1 cellular context compared by ENCODE assay signal in the genomic region with DNA sequence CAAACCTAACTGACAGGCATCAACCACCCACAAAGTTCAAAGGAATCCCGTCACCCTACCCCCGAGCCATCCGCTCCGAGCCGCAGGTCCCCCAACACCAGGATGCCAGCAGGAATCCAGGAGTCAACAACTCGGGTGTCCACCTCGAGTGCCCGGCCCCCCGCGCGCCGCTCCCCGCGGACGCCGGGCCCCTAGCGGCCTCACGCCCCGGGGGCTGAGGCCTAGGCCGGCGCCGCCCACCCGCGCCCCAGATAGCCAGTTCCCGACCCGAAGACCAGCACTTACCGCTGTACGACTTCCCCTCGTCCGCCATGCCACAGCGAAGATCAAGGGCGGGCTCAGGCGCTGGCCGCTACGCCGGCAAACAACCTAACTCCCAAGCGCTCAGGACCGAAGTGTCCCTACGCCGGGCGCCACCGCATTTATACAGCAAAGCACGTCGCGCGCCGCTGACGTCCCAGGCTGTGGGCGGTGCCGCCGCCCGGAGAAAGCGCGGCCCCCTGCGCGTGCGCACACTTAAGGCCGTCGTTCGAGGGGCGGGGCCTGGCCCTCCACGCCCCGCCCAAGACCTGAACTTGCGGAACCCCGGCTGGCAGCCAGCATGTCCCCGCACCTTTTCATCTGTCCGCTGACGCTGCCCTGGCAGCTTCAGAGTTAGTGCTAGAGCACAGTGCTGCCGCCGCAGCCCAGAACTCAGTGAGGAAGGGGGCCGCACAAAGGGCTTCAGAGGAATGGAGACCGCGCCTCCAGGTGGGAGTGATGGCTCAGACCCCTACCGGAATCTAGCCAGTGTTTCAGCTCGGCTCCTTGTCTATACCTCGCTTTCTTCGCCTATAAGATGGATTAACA.
A peak's percentile ranks its signal among the peaks of the same experiment; 100 is the strongest.
TF ChIP-seq lines count a peak whose summit lies in the region.

TSS of gene NXF1 (minus strand) at position 397 of the 849 bp plus-strand sequence. CDS start at position 313, 84 bp downstream.

TF ChIP-seq in WTC11, 78 proteins besides CTCF, POLR2A, EP300 and RAD21 (continued from another document and continues in another):
- TF ChIP-seq, protein P1, sequence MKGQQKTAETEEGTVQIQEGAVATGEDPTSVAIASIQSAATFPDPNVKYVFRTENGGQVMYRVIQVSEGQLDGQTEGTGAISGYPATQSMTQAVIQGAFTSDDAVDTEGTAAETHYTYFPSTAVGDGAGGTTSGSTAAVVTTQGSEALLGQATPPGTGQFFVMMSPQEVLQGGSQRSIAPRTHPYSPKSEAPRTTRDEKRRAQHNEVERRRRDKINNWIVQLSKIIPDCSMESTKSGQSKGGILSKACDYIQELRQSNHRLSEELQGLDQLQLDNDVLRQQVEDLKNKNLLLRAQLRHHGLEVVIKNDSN (CRISPR knock-in tag; IDR thresholded peaks at IDR 0.05), result no peak
- TF ChIP-seq HMGA2 (CRISPR knock-in tag; IDR thresholded peaks at IDR 0.05) (no peak), CBFB (CRISPR knock-in tag; IDR thresholded peaks at IDR 0.05; ENCODE audit: low read depth) (no peak), PRRX2 (CRISPR knock-in tag; IDR thresholded peaks at IDR 0.05) (peak; percentile 72; the same call in 1 of the 2 replicates), ELF4 (CRISPR knock-in tag; IDR thresholded peaks at IDR 0.05; ENCODE audit: low read depth) (no peak), ATF1 (CRISPR knock-in tag; IDR thresholded peaks at IDR 0.05) (no peak), GRHL2 (CRISPR knock-in tag; IDR thresholded peaks at IDR 0.05; ENCODE audit: insufficient replicate concordance, severe bottlenecking) (no peak), IRF1 (CRISPR knock-in tag; IDR thresholded peaks at IDR 0.05) (peak; percentile 83; the same call in 1 of the 2 replicates), SMAD3 (CRISPR knock-in tag; IDR thresholded peaks at IDR 0.05; ENCODE audit: borderline replicate concordance) (peak; percentile 77), E2F4 (CRISPR knock-in tag; IDR thresholded peaks at IDR 0.05; ENCODE audit: borderline replicate concordance, low read depth) (peak; percentile 80), PRDM15 (CRISPR knock-in tag; IDR thresholded peaks at IDR 0.05) (no peak), OVOL2 (CRISPR knock-in tag; IDR thresholded peaks at IDR 0.05; ENCODE audit: borderline replicate concordance) (peak; percentile 83; the same call in 1 of the 2 replicates), NR3C1 (CRISPR knock-in tag; conservative IDR thresholded peaks at IDR 0.05; ENCODE audit: low read depth) (no peak), ATF3 (CRISPR knock-in tag; conservative IDR thresholded peaks at IDR 0.05) (no peak), CREM (CRISPR knock-in tag; IDR thresholded peaks at IDR 0.05) (peak; percentile 93), ATF2 (CRISPR knock-in tag; IDR thresholded peaks at IDR 0.05; ENCODE audit: borderline replicate concordance, low read depth) (no peak), TCF7 (CRISPR knock-in tag; IDR thresholded peaks at IDR 0.05; ENCODE audit: low read depth) (peak; percentile 58; the same call in 1 of the 2 replicates), ETV6 (CRISPR knock-in tag; IDR thresholded peaks at IDR 0.05) (peak; percentile 90), RORB (CRISPR knock-in tag; IDR thresholded peaks at IDR 0.05) (peak; percentile 96; the same call in 1 of the 2 replicates), TEAD4 (CRISPR knock-in tag; IDR thresholded peaks at IDR 0.05) (no peak), ZBTB21 (CRISPR knock-in tag; IDR thresholded peaks at IDR 0.05; ENCODE audit: borderline replicate concordance) (no peak), JAZF1 (CRISPR knock-in tag; IDR thresholded peaks at IDR 0.05) (no peak), MXD4 (CRISPR knock-in tag; IDR thresholded peaks at IDR 0.05; ENCODE audit: borderline replicate concordance) (no peak), FOXP1 (CRISPR knock-in tag; IDR thresholded peaks at IDR 0.05; ENCODE audit: borderline replicate concordance) (peak; percentile 86; the same call in 1 of the 2 replicates), ZNF423 (CRISPR knock-in tag; IDR thresholded peaks at IDR 0.05) (no peak), ZNF138 (CRISPR knock-in tag; conservative IDR thresholded peaks at IDR 0.05) (no peak), NFYB (CRISPR knock-in tag; conservative IDR thresholded peaks at IDR 0.05; ENCODE audit: low read depth) (peak; percentile 47), KAT7 (CRISPR knock-in tag; IDR thresholded peaks at IDR 0.05; ENCODE audit: borderline replicate concordance) (no peak), NR2C2 (CRISPR knock-in tag; IDR thresholded peaks at IDR 0.05) (no peak), AR (CRISPR knock-in tag; IDR thresholded peaks at IDR 0.05) (no peak), JUN (CRISPR knock-in tag; IDR thresholded peaks at IDR 0.05) (peak; percentile 65; the same call in 1 of the 2 replicates), NFATC4 (CRISPR knock-in tag; IDR thresholded peaks at IDR 0.05) (peak; percentile 89)
- TF ChIP-seq, protein P2, sequence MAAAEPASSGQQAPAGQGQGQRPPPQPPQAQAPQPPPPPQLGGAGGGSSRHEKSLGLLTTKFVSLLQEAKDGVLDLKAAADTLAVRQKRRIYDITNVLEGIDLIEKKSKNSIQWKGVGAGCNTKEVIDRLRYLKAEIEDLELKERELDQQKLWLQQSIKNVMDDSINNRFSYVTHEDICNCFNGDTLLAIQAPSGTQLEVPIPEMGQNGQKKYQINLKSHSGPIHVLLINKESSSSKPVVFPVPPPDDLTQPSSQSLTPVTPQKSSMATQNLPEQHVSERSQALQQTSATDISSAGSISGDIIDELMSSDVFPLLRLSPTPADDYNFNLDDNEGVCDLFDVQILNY (CRISPR knock-in tag; IDR thresholded peaks at IDR 0.05), result peak; percentile 87
- TF ChIP-seq, protein P3, sequence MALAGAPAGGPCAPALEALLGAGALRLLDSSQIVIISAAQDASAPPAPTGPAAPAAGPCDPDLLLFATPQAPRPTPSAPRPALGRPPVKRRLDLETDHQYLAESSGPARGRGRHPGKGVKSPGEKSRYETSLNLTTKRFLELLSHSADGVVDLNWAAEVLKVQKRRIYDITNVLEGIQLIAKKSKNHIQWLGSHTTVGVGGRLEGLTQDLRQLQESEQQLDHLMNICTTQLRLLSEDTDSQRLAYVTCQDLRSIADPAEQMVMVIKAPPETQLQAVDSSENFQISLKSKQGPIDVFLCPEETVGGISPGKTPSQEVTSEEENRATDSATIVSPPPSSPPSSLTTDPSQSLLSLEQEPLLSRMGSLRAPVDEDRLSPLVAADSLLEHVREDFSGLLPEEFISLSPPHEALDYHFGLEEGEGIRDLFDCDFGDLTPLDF (CRISPR knock-in tag; IDR thresholded peaks at IDR 0.05), result peak; percentile 62; the same call in 1 of the 2 replicates
- TF ChIP-seq, protein P4, sequence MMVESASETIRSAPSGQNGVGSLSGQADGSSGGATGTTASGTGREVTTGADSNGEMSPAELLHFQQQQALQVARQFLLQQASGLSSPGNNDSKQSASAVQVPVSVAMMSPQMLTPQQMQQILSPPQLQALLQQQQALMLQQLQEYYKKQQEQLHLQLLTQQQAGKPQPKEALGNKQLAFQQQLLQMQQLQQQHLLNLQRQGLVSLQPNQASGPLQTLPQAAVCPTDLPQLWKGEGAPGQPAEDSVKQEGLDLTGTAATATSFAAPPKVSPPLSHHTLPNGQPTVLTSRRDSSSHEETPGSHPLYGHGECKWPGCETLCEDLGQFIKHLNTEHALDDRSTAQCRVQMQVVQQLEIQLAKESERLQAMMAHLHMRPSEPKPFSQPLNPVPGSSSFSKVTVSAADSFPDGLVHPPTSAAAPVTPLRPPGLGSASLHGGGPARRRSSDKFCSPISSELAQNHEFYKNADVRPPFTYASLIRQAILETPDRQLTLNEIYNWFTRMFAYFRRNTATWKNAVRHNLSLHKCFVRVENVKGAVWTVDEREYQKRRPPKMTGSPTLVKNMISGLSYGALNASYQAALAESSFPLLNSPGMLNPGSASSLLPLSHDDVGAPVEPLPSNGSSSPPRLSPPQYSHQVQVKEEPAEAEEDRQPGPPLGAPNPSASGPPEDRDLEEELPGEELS (CRISPR knock-in tag; IDR thresholded peaks at IDR 0.05), result peak; percentile 95
- TF ChIP-seq, protein P5, sequence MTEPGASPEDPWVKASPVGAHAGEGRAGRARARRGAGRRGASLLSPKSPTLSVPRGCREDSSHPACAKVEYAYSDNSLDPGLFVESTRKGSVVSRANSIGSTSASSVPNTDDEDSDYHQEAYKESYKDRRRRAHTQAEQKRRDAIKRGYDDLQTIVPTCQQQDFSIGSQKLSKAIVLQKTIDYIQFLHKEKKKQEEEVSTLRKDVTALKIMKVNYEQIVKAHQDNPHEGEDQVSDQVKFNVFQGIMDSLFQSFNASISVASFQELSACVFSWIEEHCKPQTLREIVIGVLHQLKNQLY (CRISPR knock-in tag; IDR thresholded peaks at IDR 0.05), result no peak
- TF ChIP-seq, protein P6, sequence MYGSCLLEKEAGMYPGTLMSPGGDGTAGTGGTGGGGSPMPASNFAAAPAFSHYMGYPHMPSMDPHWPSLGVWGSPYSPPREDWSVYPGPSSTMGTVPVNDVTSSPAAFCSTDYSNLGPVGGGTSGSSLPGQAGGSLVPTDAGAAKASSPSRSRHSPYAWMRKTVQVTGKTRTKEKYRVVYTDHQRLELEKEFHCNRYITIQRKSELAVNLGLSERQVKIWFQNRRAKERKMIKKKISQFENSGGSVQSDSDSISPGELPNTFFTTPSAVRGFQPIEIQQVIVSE (CRISPR knock-in tag; IDR thresholded peaks at IDR 0.05; ENCODE audit: borderline replicate concordance), result no peak
